ENCODE assay signal across 6 cellular contexts in genomic region chr1:55355549-55355948, GRCh38.
"Had no signal": no experiment of that assay in that cellular context is flagged by ENCODE, and none has a peak within 500 bp of the region (broad histone marks: within the 10 kb centered on the region; RNA-seq: fewer than 3 reads in every experiment).

No MANE protein-coding gene starts in this region.

- FAIRE-seq: HTR-8/SVneo had no signal

- H3K4me2 ChIP-seq: KMS-11 had no signal

- DNase-seq: IMR-90, KBM-7, KG1 had no signal

- H3K27ac ChIP-seq: HL-60, KMS-11 had no signal

- H3K9ac ChIP-seq: KMS-11 had no signal
